12 cellular contexts compared by ENCODE assay signal in the genomic region with DNA sequence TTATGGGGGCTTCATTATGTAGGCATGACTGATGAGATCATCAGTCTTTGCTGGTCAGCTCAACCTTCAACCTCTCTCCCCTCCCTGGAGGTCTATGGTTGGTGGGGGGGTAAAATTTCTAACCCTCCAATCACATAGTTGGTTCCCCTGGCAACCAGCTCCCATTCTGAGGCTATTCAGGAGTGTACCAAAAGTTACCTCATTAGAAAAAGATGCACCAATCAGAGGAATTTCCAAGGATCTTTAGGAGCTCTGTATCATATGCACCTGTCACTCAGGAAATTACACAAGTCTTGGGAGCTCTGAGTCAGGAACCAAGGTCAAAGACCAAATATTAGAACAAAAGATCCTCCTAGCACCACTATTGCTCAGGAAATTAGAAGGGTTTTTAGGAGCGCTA.
"Had no signal": no experiment of that assay in that cellular context is flagged by ENCODE, and none has a peak within 500 bp of the region (broad histone marks: within the 10 kb centered on the region; RNA-seq: fewer than 3 reads in every experiment).

No MANE protein-coding gene starts in this region.

- H3K27ac ChIP-seq: adrenal gland, dorsolateral prefrontal cortex, heart right ventricle, pancreas, stomach, thoracic aorta had no signal

- H3K4me3 ChIP-seq: adrenal gland, dorsolateral prefrontal cortex, heart right ventricle, pancreas, stomach, thoracic aorta had no signal

- H3K36me3 ChIP-seq: adrenal gland, heart right ventricle, pancreas, stomach, thoracic aorta had no signal

- ATAC-seq: heart right ventricle, pancreas had no signal

- H3K9me3 ChIP-seq: adrenal gland, heart right ventricle, pancreas, stomach, thoracic aorta had no signal

- H3K4me1 ChIP-seq: adrenal gland, pancreas had no signal

- DNase-seq: activated CD4-positive, alpha-beta T cell treated with anti-CD3 and anti-CD28 coated beads, Interleukin-2, amount 10 ng/mL, durations not matched to agents 7 days and 5 days; activated CD4-positive, CD25-positive, alpha-beta regulatory T cell; activated naive CD4-positive, alpha-beta T cell treated with anti-CD3 and anti-CD28 coated beads, Interleukin-2, amount 50 U/mL, for 16 hours; activated T-cell treated with anti-CD3 and anti-CD28 coated beads for 4 hours; adrenal gland; dorsolateral prefrontal cortex; heart right ventricle; midbrain; pancreas; stimulated activated CD4-positive, alpha-beta T cell treated with anti-CD3 and anti-CD28 coated beads, Interleukin-15, amount 100 ng/mL, for 24 hours; stomach had no signal

- H3K27me3 ChIP-seq: adrenal gland, dorsolateral prefrontal cortex, heart right ventricle, pancreas, stomach had no signal
